In genomic region chr12:2004113-2004929, GRCh38 we compare ENCODE assay signal across 8 cellular contexts. TPM values are rescaled to one million over a fixed set of nuclear protein-coding genes. Genes with fewer than 3 reads are reported as not detected.
DNase-seq lines count a peak whose midpoint lies in the region; ATAC-seq, FAIRE-seq and TF ChIP-seq lines count a peak whose summit lies in the region.

Gene DCP1B (minus strand): TSS chr12:2004457. CDS start chr12:2004431, 26 bp downstream.

- no peaks in the 10 kb centered on the region for H3K27me3 ChIP-seq in right atrium auricular region
- H3K27me3 ChIP-seq in psoas muscle (ENCODE audit: insufficient read depth in 3 of 3, low read length in 2 of 3): peaks cover 0 to 3% (median 0%) of the 10 kb centered on the region in 3 donors

- DNase-seq in NCI-H187 (lab: John Stamatoyannopoulos, UW): peak; percentile 87 to 93
- DNase-seq in anterior cingulate cortex (lab: John Stamatoyannopoulos, UW): peak; percentile 63 to 99 (median 96)
- peak; percentile 96 for DNase-seq in right atrium auricular region (ENCODE audit: low spot score)
- peak; percentile 97 to 98 for DNase-seq in psoas muscle
- DNase-seq in urothelium cell line (ENCODE audit: low spot score): peak; percentile 99

- H3K4me1 ChIP-seq in right atrium auricular region (peaks cover 0 to 20% of the 10 kb centered on the region in 2 donors), psoas muscle (peaks cover 20% of the 10 kb centered on the region)

- 3% methylated on average over 55 of the region's 55 CpGs for WGBS in psoas muscle, 3 donors

- ATAC-seq in HG02885 (IDR thresholded peaks at IDR 0.05; ENCODE audit: poor library complexity, unreplicated experiment): peak; percentile 99
- ATAC-seq in psoas muscle: peak; percentile 100

- H3K4me3 ChIP-seq in right atrium auricular region (peak within 1 kb of the TSS; percentile 78 to 95), psoas muscle (peak within 1 kb of the TSS; percentile 70)

- peak in 1 of 2 donors; percentile 30 for TF ChIP-seq CTCF in right atrium auricular region (IDR thresholded peaks at IDR 0.05)
- TF ChIP-seq CTCF in psoas muscle (IDR thresholded peaks at IDR 0.05): no peak

- intact Hi-C loops in T-helper 2 cell treated with Interferon-gamma antibody and Interleukin-4, amounts not matched to agents 100 ng/mL and 5 ng/mL, for 36 hours (cut with micrococcal nuclease): loop anchor here (1.0 to 5.0 kb wide), 5 partner anchors 33 to 342 kb away; no protein-coding TSS in a partner anchor
- intact Hi-C loops in psoas muscle (cut with DNase I): no loop called here

- H3K27ac ChIP-seq in right atrium auricular region (peak within 1 kb of the TSS; percentile 87 to 94), psoas muscle (peak within 1 kb of the TSS; percentile 81)

- H3K9me3 ChIP-seq in right atrium auricular region: no peaks in the 10 kb centered on the region
- H3K9me3 ChIP-seq in psoas muscle: no peaks in the 10 kb centered on the region

- peak; percentile 76 for TF ChIP-seq POLR2A in GM15510 (IDR thresholded peaks at IDR 0.05; ENCODE audit: borderline replicate concordance, extremely low read depth, insufficient read length)

- peak; percentile 100 for FAIRE-seq in urothelium cell line (lab: Jason Lieb, UNC)

- H3K36me3 ChIP-seq in right atrium auricular region (no peaks in the 10 kb centered on the region), psoas muscle (ENCODE audit: insufficient read depth in 1 of 2, low read depth in 1 of 2) (no peaks in the 10 kb centered on the region)

RNA-seq across cellular contexts. Expression of gene DCP1B, which starts in this region (rescaled TPM):
- total RNA-seq in T-helper 2 cell treated with Interferon-gamma antibody and Interleukin-4, amounts not matched to agents 100 ng/mL and 5 ng/mL, for 36 hours: 12.5 and 12.9 TPM in 2 replicates
- 1 to 10 TPM; 5.8 to 6.2 TPM for total RNA-seq in right atrium auricular region
- total RNA-seq in psoas muscle: 10 to 100 TPM in 1 of 4 donors, 1 to 10 TPM in 3; 8.7 to 13.8 (median 9.9) TPM
- 10 to 100 TPM in 1 of 3 donors, 1 to 10 TPM in 2; 1.7 to 13.0 (median 8.4) TPM for polyA plus RNA-seq in psoas muscle

Comparison
In these comparisons a context has a peak if more than half of its experiments do, and no peak if none do; other contexts are left out.
1. Peak in every context shown above with its lines: DNase-seq, ATAC-seq, H3K4me3 ChIP-seq and H3K27ac ChIP-seq.